Comparison of ENCODE assay signal across 8 cellular contexts in the genomic region with DNA sequence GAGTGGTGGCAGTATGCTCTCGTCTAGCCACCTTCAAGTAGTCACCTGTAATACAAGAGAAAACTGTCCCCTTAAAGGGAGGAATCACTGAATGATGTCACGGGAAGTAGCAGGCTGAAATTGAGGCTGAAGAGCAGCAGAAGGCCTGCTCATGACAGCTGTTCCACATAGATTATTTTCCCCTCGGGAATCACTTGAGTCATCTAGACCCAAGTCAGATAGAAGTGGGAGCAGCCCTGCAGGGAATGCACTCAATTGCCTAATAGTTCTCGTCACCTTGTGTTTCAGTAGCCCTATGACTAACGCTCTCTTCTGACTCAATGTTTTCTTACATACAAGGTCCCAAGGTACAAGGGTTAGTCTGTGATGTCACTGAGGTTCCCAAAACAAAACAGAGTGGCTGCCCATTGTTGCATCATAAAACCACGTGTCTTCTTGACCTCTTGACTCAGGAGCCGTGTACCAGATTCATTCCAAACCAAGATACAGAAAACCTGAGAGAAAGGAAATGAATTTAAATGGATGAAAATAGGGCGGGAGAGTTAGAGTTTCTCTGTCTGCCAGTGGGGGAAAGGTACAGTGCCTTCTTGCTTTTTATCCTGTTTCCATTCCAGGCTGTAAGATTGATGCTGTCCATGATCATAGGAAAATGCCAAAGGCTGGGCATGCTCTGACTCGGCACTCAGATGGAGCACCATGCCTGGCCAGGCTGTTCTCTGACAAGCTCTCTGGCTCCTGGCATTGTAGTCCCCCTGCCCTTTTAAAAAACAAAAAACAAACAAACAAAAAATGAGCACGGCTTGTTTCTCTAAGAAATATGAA. TPM values are rescaled to one million over a fixed set of nuclear protein-coding genes. Genes with fewer than 3 reads are reported as not detected.
DNase-seq lines count a peak whose midpoint lies in the region; ATAC-seq and TF ChIP-seq lines count a peak whose summit lies in the region.

No MANE protein-coding gene starts in this region.

- no peak for TF ChIP-seq CTCF in fibroblast of pulmonary artery (IDR thresholded peaks at IDR 0.05; ENCODE audit: low read length, missing control alignments)

- no peak overlapping the region for H3K4me3 ChIP-seq in fibroblast of pulmonary artery (replicated peaks; ENCODE audit: low read depth, low read length)
- no peak overlapping the region for H3K4me3 ChIP-seq in skeletal muscle cell (ENCODE audit: low read depth, low read length)

- in situ Hi-C loops in SK-MEL-5 (cut with HindIII; ENCODE audit: low pct_unique_long_range_greater_than_20kb, low sequenced_read_pairs): no loop called here

- peak; percentile 77 for ATAC-seq in HG03039 (IDR thresholded peaks at IDR 0.05; ENCODE audit: unreplicated experiment)
- no peak for ATAC-seq in GM21515 (IDR thresholded peaks at IDR 0.05; ENCODE audit: unreplicated experiment)
- ATAC-seq in GM21360 (IDR thresholded peaks at IDR 0.05; ENCODE audit: unreplicated experiment): no peak

- DNase-seq in ELR (ENCODE audit: low read depth): peak; percentile 99
- peak; percentile 96 for DNase-seq in SK-MEL-5 (ENCODE audit: low read depth, low spot score)
- DNase-seq in fibroblast of pulmonary artery (ENCODE audit: low read depth): peak; percentile 100
- peak; percentile 100 for DNase-seq in skeletal muscle cell (ENCODE audit: low read depth)
- no peak for DNase-seq in NCI-H1105 (lab: John Stamatoyannopoulos, UW)

RNA-seq across cellular contexts. Expression of gene C11orf96, which starts 21.6 kb away (rescaled TPM):
- 112 and 149 TPM in 2 replicates for total RNA-seq in SK-MEL-5 (2014; rRNA removed; shearing (Covaris generic))
- 110 and 137 TPM in 2 replicates for polyA plus RNA-seq in SK-MEL-5 (2015; cell fraction: cytosol; rRNA removed)
- 14.4 and 26.7 TPM in 2 replicates for polyA plus RNA-seq in SK-MEL-5 (2015; cell fraction: nucleus; rRNA removed)

RNA-seq across cellular contexts. Expression of gene ALKBH3, which starts 40.2 kb away (rescaled TPM):
- 58.0 and 65.6 TPM in 2 replicates for total RNA-seq in SK-MEL-5 (2014; rRNA removed; shearing (Covaris generic))
- polyA plus RNA-seq in SK-MEL-5 (2015; cell fraction: cytosol; rRNA removed): 35.4 and 38.9 TPM in 2 replicates
- polyA plus RNA-seq in SK-MEL-5 (2015; cell fraction: nucleus; rRNA removed): 27.0 and 28.2 TPM in 2 replicates
